Comparison of ENCODE assay signal across 9 cellular contexts in genomic region chr2:46365913-46366674, GRCh38.
DNase-seq lines count a peak whose midpoint lies in the region; ATAC-seq and TF ChIP-seq lines count a peak whose summit lies in the region.
"Had no signal": no experiment of that assay in that cellular context is flagged by ENCODE, and none has a peak within 500 bp of the region (broad histone marks: within the 10 kb centered on the region; RNA-seq: fewer than 3 reads in every experiment).

No MANE protein-coding gene starts in this region.

- H3K27ac Mint-ChIP-seq in endothelial cell (ENCODE audit: unreplicated experiment) (no peak overlapping the region), osteocyte (ENCODE audit: unreplicated experiment) (no peak overlapping the region)
- no peak overlapping the region for H3K27ac Mint-ChIP-seq in activated naive CD4-positive, alpha-beta T cell treated with anti-CD3 and anti-CD28 coated beads, Interleukin-2, amount 50 U/mL, for 72 hours
- H3K27ac Mint-ChIP-seq: naive thymus-derived CD8-positive, alpha-beta T cell had no signal

- DNase-seq in ELR (ENCODE audit: low read depth), result peak; percentile 47
- peak; percentile 20 for DNase-seq in NCI-H1694 (lab: John Stamatoyannopoulos, UW)
- DNase-seq in endothelial cell (ENCODE audit: low spot score), result no peak
- no peak for DNase-seq in osteocyte (ENCODE audit: extremely low spot score, unreplicated experiment)
- no peak for DNase-seq in NCI-H226
- no peak for DNase-seq in putamen (ENCODE audit: low spot score)
- DNase-seq in NCI-H1417 treated with DMSO at 0.1 percent for 48 hours (lab: John Stamatoyannopoulos, UW), result no peak
- DNase-seq in activated naive CD4-positive, alpha-beta T cell treated with anti-CD3 and anti-CD28 coated beads, Interleukin-2, amount 50 U/mL, for 72 hours (ENCODE audit: low spot score in 2 of 2), result no peak
- DNase-seq: naive thymus-derived CD8-positive, alpha-beta T cell had no signal

- TF ChIP-seq CTCF in endothelial cell (IDR thresholded peaks at IDR 0.05; ENCODE audit: unreplicated experiment) (peak; percentile 63), osteocyte (IDR thresholded peaks at IDR 0.05) (peak; percentile 71)

- ATAC-seq in activated naive CD4-positive, alpha-beta T cell treated with anti-CD3 and anti-CD28 coated beads, Interleukin-2, amount 50 U/mL, for 72 hours, result no peak
- ATAC-seq: naive thymus-derived CD8-positive, alpha-beta T cell had no signal

- H3K4me1 Mint-ChIP-seq in endothelial cell (ENCODE audit: unreplicated experiment) (peaks cover 24% of the 10 kb centered on the region), osteocyte (ENCODE audit: unreplicated experiment) (no peaks in the 10 kb centered on the region)

- H3K27me3 Mint-ChIP-seq in endothelial cell (ENCODE audit: unreplicated experiment) (peaks cover 3% of the 10 kb centered on the region), osteocyte (ENCODE audit: unreplicated experiment) (peaks cover 12% of the 10 kb centered on the region)

- H3K4me3 Mint-ChIP-seq in endothelial cell (ENCODE audit: unreplicated experiment) (no peak overlapping the region), osteocyte (ENCODE audit: unreplicated experiment) (no peak overlapping the region)
- H3K4me3 Mint-ChIP-seq: naive thymus-derived CD8-positive, alpha-beta T cell had no signal

- no peaks in the 10 kb centered on the region for H3K9me3 Mint-ChIP-seq in endothelial cell (ENCODE audit: unreplicated experiment)
- H3K9me3 Mint-ChIP-seq in osteocyte (ENCODE audit: unreplicated experiment), result no peaks in the 10 kb centered on the region
- no peaks in the 10 kb centered on the region for H3K9me3 Mint-ChIP-seq in activated naive CD4-positive, alpha-beta T cell treated with anti-CD3 and anti-CD28 coated beads, Interleukin-2, amount 50 U/mL, for 72 hours
- H3K9me3 Mint-ChIP-seq: naive thymus-derived CD8-positive, alpha-beta T cell had no signal

- peaks cover 78% of the 10 kb centered on the region for H3K36me3 Mint-ChIP-seq in endothelial cell (ENCODE audit: low read depth, unreplicated experiment)
- H3K36me3 Mint-ChIP-seq in osteocyte (ENCODE audit: unreplicated experiment), result peaks cover 8% of the 10 kb centered on the region
- no peaks in the 10 kb centered on the region for H3K36me3 Mint-ChIP-seq in activated naive CD4-positive, alpha-beta T cell treated with anti-CD3 and anti-CD28 coated beads, Interleukin-2, amount 50 U/mL, for 72 hours
- H3K36me3 Mint-ChIP-seq: naive thymus-derived CD8-positive, alpha-beta T cell had no signal

Comparison
In these comparisons a context has a peak if more than half of its experiments do, and no peak if none do; other contexts are left out.
1. DNase-seq: peak in ELR (single experiment) and NCI-H1694 (single experiment); none in endothelial cell (single experiment), osteocyte (single experiment), NCI-H226 (single experiment), putamen (single experiment), NCI-H1417 treated with DMSO at 0.1 percent for 48 hours (single experiment) and activated naive CD4-positive, alpha-beta T cell treated with anti-CD3 and anti-CD28 coated beads, Interleukin-2, amount 50 U/mL, for 72 hours (0 of 2).